In the genomic region with DNA sequence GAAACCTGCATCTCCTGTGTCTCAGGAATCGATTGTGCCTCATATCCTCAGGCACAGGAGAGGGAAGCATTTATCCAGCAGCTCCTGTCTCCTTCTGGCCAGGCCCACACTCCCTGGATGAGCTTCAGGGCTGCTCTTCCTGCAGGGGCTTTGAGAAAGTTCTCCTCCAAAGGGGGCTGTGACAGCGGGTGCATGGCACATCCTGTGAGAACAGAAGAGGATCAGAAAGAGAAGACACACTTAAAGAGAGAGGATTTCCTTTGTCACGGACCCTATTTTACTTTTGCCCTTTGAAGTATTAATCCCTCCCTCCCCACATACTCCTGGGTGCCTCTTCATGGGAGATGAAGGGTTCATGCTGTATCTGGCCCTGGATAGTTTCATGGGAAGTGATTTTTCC, we compare ENCODE assay signal across 15 cellular contexts.
"Had no signal": no experiment of that assay in that cellular context is flagged by ENCODE, and none has a peak within 500 bp of the region (broad histone marks: within the 10 kb centered on the region; RNA-seq: fewer than 3 reads in every experiment).

No MANE protein-coding gene starts in this region.

- ATAC-seq: left ventricle myocardium superior; mucosa of descending colon; naive thymus-derived CD4-positive, alpha-beta T cell; stimulated activated memory B cell treated with anti-CD40 and anti-IgM and Interleukin-4, amounts not matched to agents 10 μg/mL and 1 μg/mL and 100 μg/mL, for 72 hours had no signal

- DNase-seq: activated CD4-positive, alpha-beta T cell treated with anti-CD3 and anti-CD28 coated beads, Interleukin-2, amount 50 U/mL, for 48 hours; activated CD4-positive, CD25-positive, alpha-beta regulatory T cell treated with anti-CD3 and anti-CD28 coated beads, Interleukin-2, amount 50 U/mL, for 72 hours; adrenal gland; dermis blood vessel endothelial cell; foreskin melanocyte; head of caudate nucleus; kidney glomerular epithelial cell; left ventricle myocardium superior; mucosa of descending colon; naive thymus-derived CD4-positive, alpha-beta T cell; stimulated activated CD4-positive, alpha-beta T cell treated with anti-CD3 and anti-CD28 coated beads, Interleukin-2, amount 100 ng/mL, for 48 hours had no signal

- H3K27ac ChIP-seq: adrenal gland, epithelial cell of prostate, neutrophil had no signal

- H3K27me3 ChIP-seq: adrenal gland, neutrophil had no signal

- H3K9me3 ChIP-seq: adrenal gland, mucosa of descending colon, neutrophil had no signal

- H3K36me3 ChIP-seq: adrenal gland, neutrophil had no signal

- FAIRE-seq: urothelium cell line had no signal

- H3K4me3 ChIP-seq: adrenal gland, mucosa of descending colon had no signal

- H3K4me1 ChIP-seq: adrenal gland had no signal
